ENCODE assay signal across 27 cellular contexts in genomic region chr1:211349730-211350129, GRCh38. TPM values are rescaled to one million over a fixed set of nuclear protein-coding genes. Genes with fewer than 3 reads are reported as not detected.
DNase-seq lines count a peak whose midpoint lies in the region; ATAC-seq and TF ChIP-seq lines count a peak whose summit lies in the region.
"Had no signal": no experiment of that assay in that cellular context is flagged by ENCODE, and none has a peak within 500 bp of the region (broad histone marks: within the 10 kb centered on the region; RNA-seq: fewer than 3 reads in every experiment).

No MANE protein-coding gene starts in this region.

- peak overlapping the region; percentile 39 for H3K4me3 Mint-ChIP-seq in CD4-positive, alpha-beta T cell
- H3K4me3 Mint-ChIP-seq in WTC11 = no peak overlapping the region
- H3K4me3 Mint-ChIP-seq: activated T-cell treated with anti-CD3 and anti-CD28 coated beads, Interleukin-2, amount 50 U/mL, for 4 hours had no signal

- no peak for ATAC-seq in CD4-positive, alpha-beta T cell (ENCODE audit: poor library complexity)
- ATAC-seq in WTC11 (no peak), left colon (peak; percentile 83), GM19035 (IDR thresholded peaks at IDR 0.05; ENCODE audit: unreplicated experiment) (no peak)
- ATAC-seq: activated T-cell treated with anti-CD3 and anti-CD28 coated beads, Interleukin-2, amount 50 U/mL, for 4 hours; gastrocnemius medialis; HepG2; stimulated activated naive CD8-positive, alpha-beta T cell treated with anti-CD3 and anti-CD28 coated beads, Interleukin-15, Interleukin-2, amounts not matched to agents 100 U/mL and 50 U/mL, for 24 hours had no signal

- peak; percentile 25 for DNase-seq in DMS53 (lab: John Stamatoyannopoulos, UW)
- DNase-seq in DMS53 treated with DMSO at 0.1 percent for 48 hours (lab: John Stamatoyannopoulos, UW; ENCODE audit: unreplicated experiment) = no peak
- no peak for DNase-seq in CD4-positive, alpha-beta T cell
- DNase-seq in WTC11 (ENCODE audit: low spot score) = no peak
- DNase-seq in left colon = no peak
- no peak for DNase-seq in NCI-H1694 treated with DMSO at 0.1 percent for 48 hours (lab: John Stamatoyannopoulos, UW)
- no peak for DNase-seq in H4 (ENCODE audit: low spot score)
- DNase-seq: activated CD4-positive, alpha-beta T cell treated with anti-CD3 and anti-CD28 coated beads for 1 hour; activated naive CD4-positive, alpha-beta T cell treated with Interleukin-2 at 50 U/mL for 16 hours; activated T-cell treated with anti-CD3 and anti-CD28 coated beads, Interleukin-2, amount 50 U/mL, for 4 hours; amygdala; effector CD8-positive, alpha-beta T cell; esophagus squamous epithelium; gastrocnemius medialis; GOT3; NCI-H1048; NCI-H187; NCI-H774; SJCRH30; stimulated activated naive CD8-positive, alpha-beta T cell treated with anti-CD3 and anti-CD28 coated beads, Interleukin-15, Interleukin-2, amounts not matched to agents 100 U/mL and 50 U/mL, for 24 hours; T-helper 1 cell had no signal

- POLR2A ChIA-PET in CD4-positive, alpha-beta T cell (lab: Charles Lee) = no interaction called here
- POLR2A ChIA-PET in WTC11 (lab: Charles Lee) = no interaction called here

- peaks cover 37% of the 10 kb centered on the region for H3K36me3 Mint-ChIP-seq in CD4-positive, alpha-beta T cell (ENCODE audit: low read depth)
- peaks cover 22% of the 10 kb centered on the region for H3K36me3 Mint-ChIP-seq in WTC11

- H3K27ac Mint-ChIP-seq in CD4-positive, alpha-beta T cell = peak overlapping the region; percentile 87
- 0 out of 2 replicates have a peak overlapping the region, but pooled peaks have one; percentile 48 for H3K27ac Mint-ChIP-seq in WTC11

- no peaks in the 10 kb centered on the region for H3K9me3 Mint-ChIP-seq in CD4-positive, alpha-beta T cell
- peaks cover 15% of the 10 kb centered on the region for H3K9me3 Mint-ChIP-seq in WTC11

- H3K27ac ChIP-seq in CD4-positive, alpha-beta T cell (ENCODE audit: low read depth, low read length) = no peak overlapping the region
- H3K27ac ChIP-seq: 22Rv1, esophagus squamous epithelium, gastrocnemius medialis, hepatocyte, SJCRH30, thoracic aorta, vagina had no signal

- CTCF ChIA-PET in CD4-positive, alpha-beta T cell (lab: Charles Lee) = no interaction called here
- CTCF ChIA-PET in WTC11 (lab: Charles Lee) = no interaction called here

- H3K27me3 ChIP-seq in CD4-positive, alpha-beta T cell (ENCODE audit: control insufficient read depth, insufficient read depth, low read length) = no peaks in the 10 kb centered on the region
- H3K27me3 ChIP-seq: esophagus squamous epithelium, gastrocnemius medialis, hepatocyte, SJCRH30, vagina had no signal

- intact Hi-C loops in CD4-positive, alpha-beta T cell (cut with DNase I, micrococcal nuclease) = no loop called here
- intact Hi-C loops in left colon (cut with DNase I, micrococcal nuclease) = no loop called here

- H3K9me3 ChIP-seq in CD4-positive, alpha-beta T cell (ENCODE audit: control insufficient read depth, low read length) = no peaks in the 10 kb centered on the region
- H3K9me3 ChIP-seq: esophagus squamous epithelium, gastrocnemius medialis, thoracic aorta, vagina had no signal

- H3K27me3 Mint-ChIP-seq in CD4-positive, alpha-beta T cell = no peaks in the 10 kb centered on the region
- H3K27me3 Mint-ChIP-seq in WTC11 (ENCODE audit: low read depth) = no peaks in the 10 kb centered on the region

- TF ChIP-seq CTCF in CD4-positive, alpha-beta T cell (IDR thresholded peaks at IDR 0.05) = no peak
- no peak for TF ChIP-seq CTCF in WTC11 (IDR thresholded peaks at IDR 0.05)

- peaks cover 96% of the 10 kb centered on the region for H3K4me1 Mint-ChIP-seq in CD4-positive, alpha-beta T cell (ENCODE audit: low read depth)
- peaks cover 27% of the 10 kb centered on the region for H3K4me1 Mint-ChIP-seq in WTC11

TF ChIP-seq in WTC11, 78 proteins besides CTCF, POLR2A, EP300 and RAD21:
- TF ChIP-seq JUN (CRISPR knock-in tag; IDR thresholded peaks at IDR 0.05) (no peak), FOXK1 (CRISPR knock-in tag; IDR thresholded peaks at IDR 0.05) (no peak), SMAD4 (CRISPR knock-in tag; IDR thresholded peaks at IDR 0.05) (no peak), NFYB (CRISPR knock-in tag; conservative IDR thresholded peaks at IDR 0.05; ENCODE audit: low read depth) (no peak), CBFB (CRISPR knock-in tag; IDR thresholded peaks at IDR 0.05; ENCODE audit: low read depth) (no peak), MXD4 (CRISPR knock-in tag; IDR thresholded peaks at IDR 0.05; ENCODE audit: borderline replicate concordance) (no peak), ZBTB43 (CRISPR knock-in tag; IDR thresholded peaks at IDR 0.05) (no peak), TEAD4 (CRISPR knock-in tag; IDR thresholded peaks at IDR 0.05) (no peak), MLX (CRISPR knock-in tag; IDR thresholded peaks at IDR 0.05) (no peak), ETV6 (CRISPR knock-in tag; IDR thresholded peaks at IDR 0.05) (no peak)
- TF ChIP-seq, protein P1, sequence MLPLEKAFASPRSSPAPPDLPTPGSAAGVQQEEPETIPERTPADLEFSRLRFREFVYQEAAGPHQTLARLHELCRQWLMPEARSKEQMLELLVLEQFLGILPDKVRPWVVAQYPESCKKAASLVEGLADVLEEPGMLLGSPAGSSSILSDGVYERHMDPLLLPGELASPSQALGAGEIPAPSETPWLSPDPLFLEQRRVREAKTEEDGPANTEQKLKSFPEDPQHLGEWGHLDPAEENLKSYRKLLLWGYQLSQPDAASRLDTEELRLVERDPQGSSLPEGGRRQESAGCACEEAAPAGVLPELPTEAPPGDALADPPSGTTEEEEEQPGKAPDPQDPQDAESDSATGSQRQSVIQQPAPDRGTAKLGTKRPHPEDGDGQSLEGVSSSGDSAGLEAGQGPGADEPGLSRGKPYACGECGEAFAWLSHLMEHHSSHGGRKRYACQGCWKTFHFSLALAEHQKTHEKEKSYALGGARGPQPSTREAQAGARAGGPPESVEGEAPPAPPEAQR (CRISPR knock-in tag; IDR thresholded peaks at IDR 0.05) = no peak
- TF ChIP-seq, protein P2, sequence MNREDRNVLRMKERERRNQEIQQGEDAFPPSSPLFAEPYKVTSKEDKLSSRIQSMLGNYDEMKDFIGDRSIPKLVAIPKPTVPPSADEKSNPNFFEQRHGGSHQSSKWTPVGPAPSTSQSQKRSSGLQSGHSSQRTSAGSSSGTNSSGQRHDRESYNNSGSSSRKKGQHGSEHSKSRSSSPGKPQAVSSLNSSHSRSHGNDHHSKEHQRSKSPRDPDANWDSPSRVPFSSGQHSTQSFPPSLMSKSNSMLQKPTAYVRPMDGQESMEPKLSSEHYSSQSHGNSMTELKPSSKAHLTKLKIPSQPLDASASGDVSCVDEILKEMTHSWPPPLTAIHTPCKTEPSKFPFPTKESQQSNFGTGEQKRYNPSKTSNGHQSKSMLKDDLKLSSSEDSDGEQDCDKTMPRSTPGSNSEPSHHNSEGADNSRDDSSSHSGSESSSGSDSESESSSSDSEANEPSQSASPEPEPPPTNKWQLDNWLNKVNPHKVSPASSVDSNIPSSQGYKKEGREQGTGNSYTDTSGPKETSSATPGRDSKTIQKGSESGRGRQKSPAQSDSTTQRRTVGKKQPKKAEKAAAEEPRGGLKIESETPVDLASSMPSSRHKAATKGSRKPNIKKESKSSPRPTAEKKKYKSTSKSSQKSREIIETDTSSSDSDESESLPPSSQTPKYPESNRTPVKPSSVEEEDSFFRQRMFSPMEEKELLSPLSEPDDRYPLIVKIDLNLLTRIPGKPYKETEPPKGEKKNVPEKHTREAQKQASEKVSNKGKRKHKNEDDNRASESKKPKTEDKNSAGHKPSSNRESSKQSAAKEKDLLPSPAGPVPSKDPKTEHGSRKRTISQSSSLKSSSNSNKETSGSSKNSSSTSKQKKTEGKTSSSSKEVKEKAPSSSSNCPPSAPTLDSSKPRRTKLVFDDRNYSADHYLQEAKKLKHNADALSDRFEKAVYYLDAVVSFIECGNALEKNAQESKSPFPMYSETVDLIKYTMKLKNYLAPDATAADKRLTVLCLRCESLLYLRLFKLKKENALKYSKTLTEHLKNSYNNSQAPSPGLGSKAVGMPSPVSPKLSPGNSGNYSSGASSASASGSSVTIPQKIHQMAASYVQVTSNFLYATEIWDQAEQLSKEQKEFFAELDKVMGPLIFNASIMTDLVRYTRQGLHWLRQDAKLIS (CRISPR knock-in tag; IDR thresholded peaks at IDR 0.05; ENCODE audit: borderline replicate concordance) = no peak
- TF ChIP-seq, protein P3, sequence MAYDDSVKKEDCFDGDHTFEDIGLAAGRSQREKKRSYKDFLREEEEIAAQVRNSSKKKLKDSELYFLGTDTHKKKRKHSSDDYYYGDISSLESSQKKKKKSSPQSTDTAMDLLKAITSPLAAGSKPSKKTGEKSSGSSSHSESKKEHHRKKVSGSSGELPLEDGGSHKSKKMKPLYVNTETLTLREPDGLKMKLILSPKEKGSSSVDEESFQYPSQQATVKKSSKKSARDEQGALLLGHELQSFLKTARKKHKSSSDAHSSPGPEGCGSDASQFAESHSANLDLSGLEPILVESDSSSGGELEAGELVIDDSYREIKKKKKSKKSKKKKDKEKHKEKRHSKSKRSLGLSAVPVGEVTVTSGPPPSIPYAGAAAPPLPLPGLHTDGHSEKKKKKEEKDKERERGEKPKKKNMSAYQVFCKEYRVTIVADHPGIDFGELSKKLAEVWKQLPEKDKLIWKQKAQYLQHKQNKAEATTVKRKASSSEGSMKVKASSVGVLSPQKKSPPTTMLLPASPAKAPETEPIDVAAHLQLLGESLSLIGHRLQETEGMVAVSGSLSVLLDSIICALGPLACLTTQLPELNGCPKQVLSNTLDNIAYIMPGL (CRISPR knock-in tag; IDR thresholded peaks at IDR 0.05) = no peak

RNA-seq across cellular contexts. Expression of gene TRAF5, which starts 23.1 kb away (rescaled TPM):
- total RNA-seq in CD4-positive, alpha-beta T cell = 10 to 100 TPM; 21.9 to 23.2 TPM
- 22.2 to 25.8 TPM (median 25.5 TPM) in 3 replicates for total RNA-seq in WTC11 (2021)
- 10 to 100 TPM; 15.0 to 16.2 TPM for total RNA-seq in left colon
- 2.6 and 2.9 TPM in 2 replicates for total RNA-seq in H4 (2014; rRNA removed; shearing (Covaris generic))
